13 cellular contexts compared by ENCODE assay signal in the genomic region with DNA sequence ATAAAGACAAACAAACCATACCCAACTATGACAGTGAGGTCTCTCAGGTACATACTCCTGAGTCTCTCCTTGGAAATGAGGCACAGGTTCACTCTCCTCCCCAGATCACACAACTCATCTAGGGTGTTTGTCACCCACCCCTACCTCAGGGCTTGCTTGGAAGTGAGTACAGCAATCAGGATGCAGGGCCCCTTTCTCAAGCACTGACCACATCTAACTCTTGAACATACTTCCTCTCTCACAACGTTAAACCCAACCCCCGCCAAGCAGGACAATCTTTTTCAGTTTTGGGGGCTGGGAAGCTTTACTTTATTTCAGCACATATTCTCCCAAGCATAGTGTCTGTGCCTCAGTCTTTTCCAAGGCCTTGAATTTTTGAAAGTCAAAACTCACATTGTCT. TPM values are rescaled to one million over a fixed set of nuclear protein-coding genes. Genes with fewer than 3 reads are reported as not detected.
DNase-seq lines count a peak whose midpoint lies in the region; ATAC-seq and TF ChIP-seq lines count a peak whose summit lies in the region.
"Had no signal": no experiment of that assay in that cellular context is flagged by ENCODE, and none has a peak within 500 bp of the region (broad histone marks: within the 10 kb centered on the region; RNA-seq: fewer than 3 reads in every experiment).

No MANE protein-coding gene starts in this region.

- H3K9ac ChIP-seq in OCI-LY3 (ENCODE audit: low read length) = no peak overlapping the region

- H3K4me3 Mint-ChIP-seq in immature natural killer cell = peak overlapping the region; percentile 25 to 62 (median 35)

- H3K9me3 Mint-ChIP-seq in immature natural killer cell = no peaks in the 10 kb centered on the region

- ATAC-seq in GM18502 (IDR thresholded peaks at IDR 0.05; ENCODE audit: poor library complexity, unreplicated experiment) (peak; percentile 20), GM18519 (IDR thresholded peaks at IDR 0.05; ENCODE audit: low FRiP score, unreplicated experiment) (no peak), HG03354 (IDR thresholded peaks at IDR 0.05; ENCODE audit: poor library complexity, severe bottlenecking, unreplicated experiment) (no peak)
- ATAC-seq: foreskin keratinocyte had no signal

- H3K36me3 ChIP-seq in OCI-LY3 (replicated peaks; ENCODE audit: low read depth, low read length) = no peaks in the 10 kb centered on the region
- H3K36me3 ChIP-seq: Peyer's patch had no signal

- H3K27ac Mint-ChIP-seq in immature natural killer cell = peak overlapping the region; percentile 63 to 99 (median 79)

- 0 out of 2 replicates have a peak, but pooled peaks cover 4% of the 10 kb centered on the region for H3K79me2 ChIP-seq in OCI-LY3 (ENCODE audit: low read length)

- peaks cover 0 to 12% (median 5%) of the 10 kb centered on the region in 3 donors for H3K36me3 Mint-ChIP-seq in immature natural killer cell

- H4K20me1 ChIP-seq in OCI-LY3 (ENCODE audit: insufficient read depth, low read length) = no peaks in the 10 kb centered on the region

- TF ChIP-seq CTCF in OCI-LY3 (IDR thresholded peaks at IDR 0.05; ENCODE audit: low read depth, low read length) = no peak

- peaks cover 37 to 45% of the 10 kb centered on the region in 2 donors for H3K4me1 Mint-ChIP-seq in immature natural killer cell

- DNase-seq in AML-193 (lab: John Stamatoyannopoulos, UW) (peak; percentile 70 to 74), immature natural killer cell (no peak), NCI-H2081 treated with DMSO at 0.1 percent for 48 hours (lab: John Stamatoyannopoulos, UW) (no peak)
- no peak for DNase-seq in stimulated activated CD4-positive, alpha-beta T cell treated with anti-CD3 and anti-CD28 coated beads, Interleukin-2, amount 100 ng/mL, for 24 hours
- DNase-seq: dermis blood vessel endothelial cell, foreskin keratinocyte, NCI-H1694 treated with DMSO at 0.1 percent for 48 hours had no signal

- no peak overlapping the region for H3K4me3 ChIP-seq in OCI-LY3 (ENCODE audit: low read length)
- H3K4me3 ChIP-seq: Peyer's patch had no signal

- H3K27ac ChIP-seq in OCI-LY3 (ENCODE audit: low read length) = no peak overlapping the region
- H3K27ac ChIP-seq: foreskin keratinocyte, VCaP had no signal

- peaks cover 2 to 22% (median 13%) of the 10 kb centered on the region in 3 donors for H3K27me3 Mint-ChIP-seq in immature natural killer cell (ENCODE audit: low read depth in 3 of 3)

- H3K9me3 ChIP-seq in OCI-LY3 (ENCODE audit: insufficient read depth, low read length) = no peaks in the 10 kb centered on the region
- H3K9me3 ChIP-seq: Peyer's patch had no signal

- H3K4me2 ChIP-seq in OCI-LY3 (ENCODE audit: low read length) = peak overlapping the region; percentile 18

- 0 out of 2 replicates have a peak overlapping the region, but pooled peaks have one; percentile 14 for H2AFZ ChIP-seq in OCI-LY3 (ENCODE audit: low read depth, low read length)

- peaks cover 44% of the 10 kb centered on the region for H3K4me1 ChIP-seq in OCI-LY3 (ENCODE audit: low read length)
- H3K4me1 ChIP-seq: foreskin keratinocyte had no signal

- H3K27me3 ChIP-seq in OCI-LY3 (ENCODE audit: low read depth, low read length) = no peaks in the 10 kb centered on the region
- H3K27me3 ChIP-seq: foreskin keratinocyte, Peyer's patch had no signal

RNA-seq across cellular contexts. Expression of gene GPR65, which starts 2.5 kb away (rescaled TPM):
- 10 to 100 TPM; 55.9 to 84.5 (median 62.2) TPM for polyA plus RNA-seq in immature natural killer cell
- polyA plus RNA-seq: foreskin keratinocyte had no signal

RNA-seq across cellular contexts. Expression of gene GALC, which starts 9.4 kb away (rescaled TPM):
- 10 to 100 TPM; 38.7 to 59.5 (median 57.6) TPM for polyA plus RNA-seq in immature natural killer cell

Comparison
In these comparisons a context has a peak if more than half of its experiments do, and no peak if none do; other contexts are left out.
1. DNase-seq: peak in AML-193 (2 of 2); none in immature natural killer cell (0 of 3), NCI-H2081 treated with DMSO at 0.1 percent for 48 hours (single experiment) and stimulated activated CD4-positive, alpha-beta T cell treated with anti-CD3 and anti-CD28 coated beads, Interleukin-2, amount 100 ng/mL, for 24 hours (0 of 2).